14 cellular contexts compared by ENCODE assay signal in the genomic region with DNA sequence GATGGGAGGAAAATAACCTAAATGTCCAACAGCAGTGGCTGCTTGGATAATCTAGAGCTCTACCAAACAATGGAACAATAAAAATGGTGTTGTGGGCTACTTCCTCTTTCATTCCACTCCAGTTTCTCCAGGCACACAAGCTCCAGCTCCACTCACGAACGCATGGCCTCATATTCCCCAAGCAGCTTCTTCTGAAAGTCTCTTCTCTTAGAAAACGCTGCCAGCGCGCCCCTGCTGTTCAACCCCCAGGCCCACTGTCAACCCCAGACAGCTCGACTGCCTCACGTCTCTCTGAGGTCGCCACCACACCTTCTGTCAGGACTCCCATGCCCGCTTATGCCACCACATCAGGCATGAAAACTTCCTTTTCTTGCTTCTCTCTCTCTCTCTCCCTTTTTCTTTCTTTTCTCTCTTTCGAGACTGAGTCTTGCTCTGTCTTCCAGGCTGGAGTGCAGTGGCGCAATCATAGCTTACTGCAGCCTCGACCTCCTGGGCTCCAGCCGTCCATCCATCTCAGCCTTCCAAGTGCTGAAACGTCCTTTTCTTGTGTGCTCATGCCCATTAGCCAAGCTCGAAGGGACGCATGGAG. TPM values are rescaled to one million over a fixed set of nuclear protein-coding genes. Genes with fewer than 3 reads are reported as not detected.
DNase-seq lines count a peak whose midpoint lies in the region; ATAC-seq and TF ChIP-seq lines count a peak whose summit lies in the region.
"Had no signal": no experiment of that assay in that cellular context is flagged by ENCODE, and none has a peak within 500 bp of the region (broad histone marks: within the 10 kb centered on the region; RNA-seq: fewer than 3 reads in every experiment).

No MANE protein-coding gene starts in this region.

- H3K27ac Mint-ChIP-seq in IgD-negative memory B cell = peak overlapping the region; percentile 89 to 93 (median 91)
- H3K27ac Mint-ChIP-seq in activated naive CD8-positive, alpha-beta T cell treated with anti-CD3 and anti-CD28 coated beads for 36 hours = peak overlapping the region; percentile 97
- H3K27ac Mint-ChIP-seq in naive thymus-derived CD4-positive, alpha-beta T cell = peak overlapping the region; percentile 38 to 99 (median 93)

- no peaks in the 10 kb centered on the region for H3K36me3 ChIP-seq in naive thymus-derived CD4-positive, alpha-beta T cell (ENCODE audit: control insufficient read depth in 2 of 3, insufficient read depth in 3 of 3, low read length in 3 of 3)

- H3K4me1 Mint-ChIP-seq in IgD-negative memory B cell = peaks cover 23 to 26% (median 24%) of the 10 kb centered on the region in 3 donors
- peaks cover 66% of the 10 kb centered on the region for H3K4me1 Mint-ChIP-seq in activated naive CD8-positive, alpha-beta T cell treated with anti-CD3 and anti-CD28 coated beads for 36 hours
- peaks cover 16 to 63% (median 47%) of the 10 kb centered on the region in 7 donors for H3K4me1 Mint-ChIP-seq in naive thymus-derived CD4-positive, alpha-beta T cell

- DNase-seq in GM10266 (ENCODE audit: extremely low spot score) (no peak), GM19240 (ENCODE audit: insufficient read length, low spot score) (no peak), NCI-H128 (lab: John Stamatoyannopoulos, UW; ENCODE audit: unreplicated experiment) (no peak), hippocampal formation (lab: John Stamatoyannopoulos, UW) (no peak)
- DNase-seq in activated naive CD8-positive, alpha-beta T cell treated with anti-CD3 and anti-CD28 coated beads for 36 hours = no peak
- DNase-seq in naive thymus-derived CD4-positive, alpha-beta T cell = peak in 1 of 9 donors; percentile 35
- DNase-seq: HCEC 1CT, NCI-H510A treated with DMSO at 0.1 percent for 48 hours had no signal

- peak; percentile 9 for TF ChIP-seq CTCF in GM10266 (IDR thresholded peaks at IDR 0.05; ENCODE audit: control insufficient read depth, insufficient read depth, low read depth, missing control alignments)

- POLR2A ChIA-PET in naive thymus-derived CD4-positive, alpha-beta T cell (lab: Charles Lee) = interaction anchor here (1.2 to 2.5 kb wide), 2 partner anchors 10 to 26 kb away, joined by 3 to 6 read pairs; no protein-coding TSS in a partner anchor

- no peak overlapping the region for H3K4me3 ChIP-seq in naive thymus-derived CD4-positive, alpha-beta T cell (ENCODE audit: low read length)
- H3K4me3 ChIP-seq: coronary artery had no signal

- H3K9me3 Mint-ChIP-seq in IgD-negative memory B cell = peaks cover 4 to 21% (median 9%) of the 10 kb centered on the region in 3 donors
- H3K9me3 Mint-ChIP-seq in activated naive CD8-positive, alpha-beta T cell treated with anti-CD3 and anti-CD28 coated beads for 36 hours = peaks cover 5% of the 10 kb centered on the region
- peaks cover 0 to 7% (median 0%) of the 10 kb centered on the region in 11 donors for H3K9me3 Mint-ChIP-seq in naive thymus-derived CD4-positive, alpha-beta T cell

- CTCF ChIA-PET in naive thymus-derived CD4-positive, alpha-beta T cell (lab: Charles Lee) = interaction anchor here (0.8 kb wide), 1 partner anchor 18 kb away, joined by 4 read pairs; no protein-coding TSS in a partner anchor

- H3K4me3 Mint-ChIP-seq in IgD-negative memory B cell = peak overlapping the region; percentile 70 to 94 (median 74)
- peak overlapping the region; percentile 75 for H3K4me3 Mint-ChIP-seq in activated naive CD8-positive, alpha-beta T cell treated with anti-CD3 and anti-CD28 coated beads for 36 hours
- H3K4me3 Mint-ChIP-seq in naive thymus-derived CD4-positive, alpha-beta T cell = peak overlapping the region in 9 of 10 donors; percentile 61 to 91 (median 76)

- peaks cover 35% of the 10 kb centered on the region for H3K27me3 Mint-ChIP-seq in IgD-negative memory B cell
- H3K27me3 Mint-ChIP-seq in activated naive CD8-positive, alpha-beta T cell treated with anti-CD3 and anti-CD28 coated beads for 36 hours = peaks cover 32% of the 10 kb centered on the region
- peaks cover 19 to 55% (median 40%) of the 10 kb centered on the region in 5 donors for H3K27me3 Mint-ChIP-seq in naive thymus-derived CD4-positive, alpha-beta T cell

- H3K4me1 ChIP-seq in naive thymus-derived CD4-positive, alpha-beta T cell (ENCODE audit: control insufficient read depth in 2 of 2, insufficient read depth in 2 of 2, low read length in 2 of 2) = peaks cover 15 to 19% of the 10 kb centered on the region in 2 donors

- intact Hi-C loops in naive thymus-derived CD4-positive, alpha-beta T cell (cut with micrococcal nuclease) = no loop called here

- H3K36me3 Mint-ChIP-seq in IgD-negative memory B cell = no peaks in the 10 kb centered on the region
- peaks cover 4% of the 10 kb centered on the region for H3K36me3 Mint-ChIP-seq in activated naive CD8-positive, alpha-beta T cell treated with anti-CD3 and anti-CD28 coated beads for 36 hours
- peaks cover 0 to 5% (median 0%) of the 10 kb centered on the region in 5 donors for H3K36me3 Mint-ChIP-seq in naive thymus-derived CD4-positive, alpha-beta T cell

- H3K27me3 ChIP-seq in naive thymus-derived CD4-positive, alpha-beta T cell (ENCODE audit: control insufficient read depth in 2 of 2, insufficient read depth in 2 of 2, low read length in 2 of 2) = peaks cover 0 to 7% of the 10 kb centered on the region in 2 donors

- no peak for ATAC-seq in naive thymus-derived CD4-positive, alpha-beta T cell
- no peak for ATAC-seq in GM21576 (IDR thresholded peaks at IDR 0.05; ENCODE audit: unreplicated experiment)

- no peaks in the 10 kb centered on the region for H3K9me3 ChIP-seq in naive thymus-derived CD4-positive, alpha-beta T cell (ENCODE audit: control insufficient read depth in 2 of 3, low read length in 3 of 3)

- H3K27ac ChIP-seq in naive thymus-derived CD4-positive, alpha-beta T cell (ENCODE audit: low read depth, low read length) = no peak overlapping the region
- H3K27ac ChIP-seq: coronary artery had no signal

RNA-seq across cellular contexts. Expression of gene OR2V2, which starts 16.2 kb away (rescaled TPM):
- polyA plus RNA-seq in IgD-negative memory B cell = not detected
- not detected for total RNA-seq in activated naive CD8-positive, alpha-beta T cell treated with anti-CD3 and anti-CD28 coated beads for 36 hours
- total RNA-seq in naive thymus-derived CD4-positive, alpha-beta T cell = not detected
- not detected for polyA plus RNA-seq in naive thymus-derived CD4-positive, alpha-beta T cell
- total RNA-seq: kidney epithelial cell, skeletal muscle tissue, subcutaneous adipose tissue had no signal

RNA-seq across cellular contexts. Expression of gene OR2V1, which starts 32.6 kb away (rescaled TPM):
- polyA plus RNA-seq in IgD-negative memory B cell = not detected
- not detected for total RNA-seq in activated naive CD8-positive, alpha-beta T cell treated with anti-CD3 and anti-CD28 coated beads for 36 hours
- not detected for total RNA-seq in naive thymus-derived CD4-positive, alpha-beta T cell
- polyA plus RNA-seq in naive thymus-derived CD4-positive, alpha-beta T cell = not detected
- total RNA-seq: kidney epithelial cell, skeletal muscle tissue, subcutaneous adipose tissue had no signal

RNA-seq across cellular contexts. Expression of gene TRIM7, which starts 41.4 kb away (rescaled TPM):
- 0.71 TPM for polyA plus RNA-seq in IgD-negative memory B cell
- total RNA-seq in activated naive CD8-positive, alpha-beta T cell treated with anti-CD3 and anti-CD28 coated beads for 36 hours = under 1 TPM; 0.62 to 0.68 TPM
- total RNA-seq in naive thymus-derived CD4-positive, alpha-beta T cell = 1 to 10 TPM; 1.1 to 6.1 (median 3.6) TPM
- polyA plus RNA-seq in naive thymus-derived CD4-positive, alpha-beta T cell = under 1 TPM in 1 of 2 donors, not detected in 1; 0.28 TPM

RNA-seq across cellular contexts. Expression of gene TRIM41, which starts 59.5 kb away (rescaled TPM):
- 1.3 TPM for polyA plus RNA-seq in IgD-negative memory B cell
- total RNA-seq in activated naive CD8-positive, alpha-beta T cell treated with anti-CD3 and anti-CD28 coated beads for 36 hours = 10 to 100 TPM; 34.2 to 37.6 TPM
- total RNA-seq in naive thymus-derived CD4-positive, alpha-beta T cell = 10 to 100 TPM; 27.3 to 36.5 (median 32.6) TPM
- 1 to 10 TPM in 1 of 2 donors, under 1 TPM in 1; 0.72 to 1.1 TPM for polyA plus RNA-seq in naive thymus-derived CD4-positive, alpha-beta T cell
